Comparison of ENCODE assay signal across 19 cellular contexts in the genomic region with DNA sequence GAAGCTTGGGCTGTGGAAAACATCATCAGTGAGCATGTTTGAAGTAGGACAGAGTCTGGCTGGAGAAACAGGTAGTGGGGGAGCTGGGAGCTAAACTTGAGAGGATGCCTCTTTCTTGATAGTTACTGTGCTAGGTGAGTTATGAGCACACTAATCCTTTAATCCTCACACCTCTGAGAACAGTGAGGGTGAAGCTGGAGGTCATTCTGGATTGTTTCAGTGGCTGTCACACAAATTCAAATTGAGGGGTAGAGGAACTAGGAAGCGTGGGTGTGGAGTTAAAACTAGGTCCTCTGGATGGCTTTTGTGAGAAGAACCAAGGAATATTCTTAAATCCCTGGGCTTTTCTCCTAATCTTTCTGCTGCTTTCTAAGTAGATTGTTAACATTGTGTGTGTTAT. TPM values are rescaled to one million over a fixed set of nuclear protein-coding genes. Genes with fewer than 3 reads are reported as not detected.
A peak's percentile ranks its signal among the peaks of the same experiment; 100 is the strongest.
DNase-seq lines count a peak whose midpoint lies in the region; ATAC-seq and TF ChIP-seq lines count a peak whose summit lies in the region.
"Had no signal": no experiment of that assay in that cellular context is flagged by ENCODE, and none has a peak within 500 bp of the region (broad histone marks: within the 10 kb centered on the region; RNA-seq: fewer than 3 reads in every experiment).

No MANE protein-coding gene starts in this region.

- WGBS in H9 (ENCODE audit: extremely low coverage, insufficient read length, low lambda C conversion rate) = no CpG with 5 or more reads among the region's 1 CpG

- H4K20me1 ChIP-seq in BLaER1 treated with 17β-estradiol and CSF1 and Interleukin-3, amounts not matched to agents 10 nM and 100 nM = peaks cover 27 to 80% (median 73%) of the 10 kb centered on the region in 11 experiments; a peak in 21 of 22 replicates
- peaks cover 4% of the 10 kb centered on the region for H4K20me1 ChIP-seq in H9 (ENCODE audit: control insufficient read depth, insufficient read depth, insufficient read length)

- H3K27me3 ChIP-seq in BLaER1 treated with 17β-estradiol and CSF1 and Interleukin-3, amounts not matched to agents 10 nM and 100 nM = no peaks in the 10 kb centered on the region
- H3K27me3 ChIP-seq in H9 (ENCODE audit: insufficient read depth, low read length) (no peaks in the 10 kb centered on the region), duodenal mucosa (ENCODE audit: control insufficient read depth in 1 of 2, insufficient read depth in 2 of 2, low read length in 2 of 2) (no peaks in the 10 kb centered on the region), rectal smooth muscle tissue (ENCODE audit: control insufficient read depth, insufficient read depth, low read length) (no peaks in the 10 kb centered on the region)

- H2BK120ac ChIP-seq in H9 (ENCODE audit: low read depth, low read length, poor library complexity, severe bottlenecking) = no peak overlapping the region

- H3K36me3 Mint-ChIP-seq in H9 (ENCODE audit: insufficient read depth in 1 of 3, low read depth in 3 of 3) = no peaks in the 10 kb centered on the region; a peak in 1 of 7 replicates

- no peak overlapping the region for H4K5ac ChIP-seq in H9 (ENCODE audit: insufficient read length, low read depth, low read length)

- H3K9me3 Mint-ChIP-seq in H9 = no peaks in the 10 kb centered on the region
- H3K9me3 Mint-ChIP-seq: activated naive CD4-positive, alpha-beta T cell treated with anti-CD3 and anti-CD28 coated beads, Interleukin-2, amount 50 U/mL, for 72 hours; activated T-cell treated with anti-CD3 and anti-CD28 coated beads, Interleukin-2, amount 50 U/mL, for 72 hours; naive thymus-derived CD4-positive, alpha-beta T cell had no signal

- no peak for ATAC-seq in HG03108 (IDR thresholded peaks at IDR 0.05; ENCODE audit: unreplicated experiment)
- no peak for ATAC-seq in GM18870 (IDR thresholded peaks at IDR 0.05; ENCODE audit: unreplicated experiment)
- ATAC-seq: activated naive CD4-positive, alpha-beta T cell treated with anti-CD3 and anti-CD28 coated beads, Interleukin-2, amount 50 U/mL, for 72 hours; activated T-cell treated with anti-CD3 and anti-CD28 coated beads, Interleukin-2, amount 50 U/mL, for 72 hours; naive thymus-derived CD4-positive, alpha-beta T cell; SK-N-SH treated with all-trans-retinoic acid at 6 μM for 48 hours had no signal

- H3K4me1 Mint-ChIP-seq in H9 = peaks cover 68 to 71% of the 10 kb centered on the region in 2 experiments

- peaks cover 10% of the 10 kb centered on the region for H3K23me2 ChIP-seq in H9 (ENCODE audit: insufficient read length, low read depth, low read length, poor library complexity, severe bottlenecking)

- 0 out of 22 replicates have a peak overlapping the region, but pooled peaks of 1 of the 11 experiments have one; percentile 12 for H3K9ac ChIP-seq in BLaER1 treated with 17β-estradiol and CSF1 and Interleukin-3, amounts not matched to agents 10 nM and 100 nM
- H3K9ac ChIP-seq in H9 (ENCODE audit: extremely low read depth, insufficient read length, low read length) (no peak overlapping the region), duodenal mucosa (ENCODE audit: low read depth in 1 of 2, low read length in 2 of 2) (peak overlapping the region; percentile 21 to 92), rectal smooth muscle tissue (ENCODE audit: low read length) (no peak overlapping the region)
- H3K9ac ChIP-seq: parathyroid adenoma had no signal

- H2AFZ ChIP-seq in H9 (ENCODE audit: low read length) = no peak overlapping the region
- H2AFZ ChIP-seq: parathyroid adenoma had no signal

- H3K9me3 ChIP-seq in BLaER1 treated with 17β-estradiol and CSF1 and Interleukin-3, amounts not matched to agents 10 nM and 100 nM (replicated peaks in 1 of 11) = no peaks in the 10 kb centered on the region
- H3K9me3 ChIP-seq in H9 (ENCODE audit: control insufficient read depth, low read depth, low read length) = no peaks in the 10 kb centered on the region
- H3K9me3 ChIP-seq in duodenal mucosa (ENCODE audit: control insufficient read depth in 1 of 2, low read length in 2 of 2) = no peaks in the 10 kb centered on the region

- no peak overlapping the region for H3K23ac ChIP-seq in H9 (ENCODE audit: insufficient read length, low read depth, low read length)

- H3K27ac Mint-ChIP-seq in H9 = peak overlapping the region in 1 of 3 experiments; percentile 15; a peak in 2 of 7 replicates
- H3K27ac Mint-ChIP-seq: activated naive CD4-positive, alpha-beta T cell treated with anti-CD3 and anti-CD28 coated beads, Interleukin-2, amount 50 U/mL, for 72 hours; activated T-cell treated with anti-CD3 and anti-CD28 coated beads, Interleukin-2, amount 50 U/mL, for 72 hours had no signal

- H4K8ac ChIP-seq in H9 (replicated peaks; ENCODE audit: insufficient read length, low read depth, low read length) = no peak overlapping the region

- H3K4ac ChIP-seq in H9 (ENCODE audit: low read depth, low read length) = no peak overlapping the region

- no peak overlapping the region for H3K56ac ChIP-seq in H9 (ENCODE audit: insufficient read length, low read depth, low read length)

- no peak for DNase-seq in H9
- DNase-seq in NK-92 treated with Interleukin-12 subunit alpha and Interleukin-12 subunit beta, amount 100 ng/mL, for 24 hours (lab: John Stamatoyannopoulos, UW) = no peak
- DNase-seq: activated CD4-positive, CD25-positive, alpha-beta regulatory T cell treated with anti-CD3 and anti-CD28 coated beads, Interleukin-2, amount 50 U/mL, for 72 hours; activated CD8-positive, alpha-beta memory T cell treated with anti-CD3 and anti-CD28 coated beads for 24 hours; activated T-cell treated with anti-CD3 and anti-CD28 coated beads, Interleukin-2, amount 50 U/mL, for 72 hours; Kasumi-1; kidney; naive thymus-derived CD4-positive, alpha-beta T cell; NCI-H1417; substantia nigra; T1000 had no signal

- no peak overlapping the region for H3K27ac ChIP-seq in BLaER1 treated with 17β-estradiol and CSF1 and Interleukin-3, amounts not matched to agents 10 nM and 100 nM
- no peak overlapping the region for H3K27ac ChIP-seq in H9 (ENCODE audit: insufficient read length, low read depth, low read length)
- no peak overlapping the region for H3K27ac ChIP-seq in duodenal mucosa (ENCODE audit: low read depth, low read length)
- peak overlapping the region; percentile 97 for H3K27ac ChIP-seq in rectal smooth muscle tissue (ENCODE audit: low read depth, low read length)
- H3K27ac ChIP-seq: parathyroid adenoma had no signal

- no peak overlapping the region for H3K14ac ChIP-seq in H9 (ENCODE audit: insufficient read depth, low read length)

- H3K4me2 ChIP-seq in BLaER1 treated with 17β-estradiol and CSF1 and Interleukin-3, amounts not matched to agents 10 nM and 100 nM = peak overlapping the region; percentile 24 to 99 (median 97); a peak in 20 of 22 replicates
- H3K4me2 ChIP-seq in H9 (ENCODE audit: insufficient read depth, insufficient read length, low read length) = no peak overlapping the region

- no peak for TF ChIP-seq CTCF in H9 (conservative IDR thresholded peaks at IDR 0.05)

- H3K79me2 ChIP-seq in H9 (ENCODE audit: insufficient read depth, low read length) = peaks cover 46% of the 10 kb centered on the region; the same call in 1 of the 2 replicates

- peaks cover 1% of the 10 kb centered on the region; the same call in 1 of the 2 replicates for H3K27me3 Mint-ChIP-seq in H9 (ENCODE audit: low read depth)
- H3K27me3 Mint-ChIP-seq: naive thymus-derived CD4-positive, alpha-beta T cell had no signal

- H3K36me3 ChIP-seq in BLaER1 treated with 17β-estradiol and CSF1 and Interleukin-3, amounts not matched to agents 10 nM and 100 nM = peaks cover 0 to 24% (median 0%) of the 10 kb centered on the region in 11 experiments; a peak in 7 of 22 replicates
- peaks cover 0 to 3% of the 10 kb centered on the region in 2 donors for H3K36me3 ChIP-seq in duodenal mucosa (ENCODE audit: control insufficient read depth in 1 of 2, insufficient read depth in 2 of 2, low read length in 2 of 2)
- no peaks in the 10 kb centered on the region for H3K36me3 ChIP-seq in rectal smooth muscle tissue (ENCODE audit: control insufficient read depth, insufficient read depth, low read length)

- no peak overlapping the region for H2BK5ac ChIP-seq in H9 (ENCODE audit: insufficient read length, low read length)

- H3K4me3 ChIP-seq in BLaER1 treated with 17β-estradiol and CSF1 and Interleukin-3, amounts not matched to agents 10 nM and 100 nM = no peak overlapping the region
- H3K4me3 ChIP-seq in duodenal mucosa (ENCODE audit: low read depth in 1 of 2, low read length in 2 of 2) (peak overlapping the region; percentile 87 to 95), rectal smooth muscle tissue (ENCODE audit: low read length) (no peak overlapping the region)

- no peak overlapping the region for H3K18ac ChIP-seq in H9 (ENCODE audit: insufficient read length, low read depth, low read length)

- H2BK20ac ChIP-seq in H9 (ENCODE audit: low read depth, low read length, poor library complexity, severe bottlenecking) = no peak overlapping the region

- H2BK12ac ChIP-seq in H9 (ENCODE audit: insufficient read length, low read depth, low read length) = no peak overlapping the region

- H2AK5ac ChIP-seq in H9 (ENCODE audit: insufficient read length, low read length) = no peak overlapping the region

- no peak overlapping the region for H3T11ph ChIP-seq in H9 (ENCODE audit: low read length)

- H2BK15ac ChIP-seq in H9 (ENCODE audit: low read depth, low read length) = no peak overlapping the region

- peaks cover 9% of the 10 kb centered on the region for H3K79me1 ChIP-seq in H9 (ENCODE audit: insufficient read depth, low read depth, low read length, poor library complexity, severe bottlenecking)

- peak overlapping the region; percentile 1 to 13; a peak in 2 of 5 replicates for H3K4me3 Mint-ChIP-seq in H9

- peaks cover 59 to 78% (median 70%) of the 10 kb centered on the region in 10 experiments for H3K4me1 ChIP-seq in BLaER1 treated with 17β-estradiol and CSF1 and Interleukin-3, amounts not matched to agents 10 nM and 100 nM
- H3K4me1 ChIP-seq in H9 (ENCODE audit: insufficient read depth, low read length) (peaks cover 26% of the 10 kb centered on the region), duodenal mucosa (ENCODE audit: control insufficient read depth in 1 of 2, insufficient read depth in 2 of 2, low read length in 2 of 2) (peaks cover 64 to 66% of the 10 kb centered on the region in 2 donors), rectal smooth muscle tissue (ENCODE audit: control insufficient read depth, insufficient read depth, low read length) (peaks cover 46% of the 10 kb centered on the region)

- H4K91ac ChIP-seq in H9 (ENCODE audit: insufficient read length, low read depth, low read length) = no peak overlapping the region

RNA-seq across cellular contexts. Expression of a gene that starts 3.3 kb away (rescaled TPM):
- total RNA-seq in H9 (2021) = 61.2 and 65.4 TPM in 2 replicates

Comparison
In these comparisons a context has a peak if more than half of its experiments do, and no peak if none do; other contexts are left out.
1. H3K4me3 ChIP-seq: peak in duodenal mucosa (2 of 2); none in BLaER1 treated with 17β-estradiol and CSF1 and Interleukin-3, amounts not matched to agents 10 nM and 100 nM (0 of 10) and rectal smooth muscle tissue (single experiment).
2. H3K9ac ChIP-seq: peak in duodenal mucosa (2 of 2); none in H9 (single experiment) and rectal smooth muscle tissue (single experiment).